1 cellular context compared by ENCODE assay signal in genomic region chr4:19689511-19689910, GRCh38.
A peak's percentile ranks its signal among the peaks of the same experiment; 100 is the strongest.
TF ChIP-seq lines count a peak whose summit lies in the region.

No MANE protein-coding gene starts in this region.

TF ChIP-seq in SK-N-SH, 30 proteins besides CTCF, POLR2A, EP300 and RAD21 (continued from another document):
- TF ChIP-seq REST (IDR thresholded peaks at IDR 0.05; ENCODE audit: low read depth, low read length) = no peak
- no peak for TF ChIP-seq GATA2 (CRISPR knock-in tag; IDR thresholded peaks at IDR 0.05)
- no peak for TF ChIP-seq MXI1 (IDR thresholded peaks at IDR 0.05; ENCODE audit: low read depth, low read length)
- no peak for TF ChIP-seq IRF3 (IDR thresholded peaks at IDR 0.05; ENCODE audit: low read depth, low read length)
- TF ChIP-seq JUND (IDR thresholded peaks at IDR 0.05) = peak; percentile 40; the same call in 1 of the 2 replicates
- TF ChIP-seq CHD2 (IDR thresholded peaks at IDR 0.05; ENCODE audit: low read length, partially characterized antibody) = no peak
- TF ChIP-seq SMC3 (IDR thresholded peaks at IDR 0.05; ENCODE audit: low read depth, low read length) = no peak
- peak; percentile 35; the same call in 1 of the 2 replicates for TF ChIP-seq FOSL2 (IDR thresholded peaks at IDR 0.05; ENCODE audit: borderline replicate concordance, low read depth)
- no peak for TF ChIP-seq GABPA (IDR thresholded peaks at IDR 0.05; ENCODE audit: low read depth)
- peak; percentile 39; the same call in 1 of the 2 replicates for TF ChIP-seq TEAD4 (IDR thresholded peaks at IDR 0.05; ENCODE audit: borderline replicate concordance, insufficient read depth)
- TF ChIP-seq FOXJ3 (CRISPR knock-in tag; IDR thresholded peaks at IDR 0.05) = no peak
